Comparison of ENCODE assay signal across 17 cellular contexts in genomic region chr21:25732091-25732760, GRCh38. TPM values are rescaled to one million over a fixed set of nuclear protein-coding genes. Genes with fewer than 3 reads are reported as not detected.
DNase-seq lines count a peak whose midpoint lies in the region; ATAC-seq and TF ChIP-seq lines count a peak whose summit lies in the region.
"Had no signal": no experiment of that assay in that cellular context is flagged by ENCODE, and none has a peak within 500 bp of the region (broad histone marks: within the 10 kb centered on the region; RNA-seq: fewer than 3 reads in every experiment).

No MANE protein-coding gene starts in this region.

- peaks cover 16% of the 10 kb centered on the region for H3K4me1 ChIP-seq in HUES48 (ENCODE audit: control insufficient read depth, insufficient read depth, low read length)

- no TSS peak for BruUV-seq in Calu3 (replicated peaks; lab: Mats Ljungman, UMichigan)

- no peaks in the 10 kb centered on the region for H3K27me3 ChIP-seq in HUES48 (ENCODE audit: control insufficient read depth, insufficient read depth, low read length)

- H3K4me3 Mint-ChIP-seq in T-helper 2 cell treated with Interferon-gamma antibody and Interleukin-4, amounts not matched to agents 5 μg/mL and 100 μg/mL, for 36 hours: peak overlapping the region; percentile 16
- H3K4me3 Mint-ChIP-seq in brain: peak overlapping the region in 4 of 5 experiments; percentile 39 to 99 (median 67)
- peak overlapping the region; percentile 48 for H3K4me3 Mint-ChIP-seq in nephron progenitor cell
- no peak overlapping the region for H3K4me3 Mint-ChIP-seq in Calu3 (ENCODE audit: low read depth, unreplicated experiment)

- peak overlapping the region; percentile 18 for H3K27ac ChIP-seq in HUES48 (ENCODE audit: low read depth, low read length)

- H3K9ac ChIP-seq in HUES48 (ENCODE audit: low read depth, low read length): no peak overlapping the region

- no peaks in the 10 kb centered on the region for H3K9me3 ChIP-seq in HUES48 (ENCODE audit: control insufficient read depth, insufficient read depth, low read length)

- CTCF ChIA-PET in Calu3 (lab: Charles Lee): no interaction called here

- H3K36me3 ChIP-seq in HUES48 (ENCODE audit: control insufficient read depth, insufficient read depth, low read length): peaks cover 30% of the 10 kb centered on the region

- no peaks in the 10 kb centered on the region for H3K27me3 Mint-ChIP-seq in T-helper 2 cell treated with Interferon-gamma antibody and Interleukin-4, amounts not matched to agents 5 μg/mL and 100 μg/mL, for 36 hours (ENCODE audit: low read depth)
- H3K27me3 Mint-ChIP-seq in brain: peaks cover 17% of the 10 kb centered on the region
- peaks cover 6% of the 10 kb centered on the region for H3K27me3 Mint-ChIP-seq in nephron progenitor cell (ENCODE audit: low read depth, poor library complexity)
- H3K27me3 Mint-ChIP-seq in Calu3 (ENCODE audit: unreplicated experiment): no peaks in the 10 kb centered on the region
- H3K27me3 Mint-ChIP-seq: CD4-positive, CD25-positive, alpha-beta regulatory T cell had no signal

- no peak for DNase-seq in T-helper 2 cell treated with Interferon-gamma antibody and Interleukin-4, amounts not matched to agents 5 μg/mL and 100 μg/mL, for 36 hours (ENCODE audit: low spot score)
- no peak for DNase-seq in T-helper 2 cell
- no peak for DNase-seq in nephron progenitor cell
- DNase-seq in Calu3: no peak
- DNase-seq in medulla oblongata (ENCODE audit: extremely low spot score): no peak
- DNase-seq: 8988T; activated CD4-positive, alpha-beta T cell treated with anti-CD3 and anti-CD28 coated beads, Interleukin-2, amount 50 U/mL, for 1 hour; CD4-positive, CD25-positive, alpha-beta regulatory T cell; DMS79 treated with DMSO at 0.1 percent for 48 hours; naive thymus-derived CD8-positive, alpha-beta T cell; NCI-H1694; NCI-H446 treated with DMSO at 0.1 percent for 48 hours; stimulated activated CD4-positive, alpha-beta T cell treated with anti-CD3 and anti-CD28 coated beads, Interleukin-2, amount 100 ng/mL, for 24 hours; T1000 had no signal

- intact Hi-C loops in Calu3 (cut with micrococcal nuclease; ENCODE audit: unreplicated experiment): no loop called here

- TF ChIP-seq CTCF in brain (conservative IDR thresholded peaks at IDR 0.05) (no peak), nephron progenitor cell (IDR thresholded peaks at IDR 0.05) (no peak), Calu3 (IDR thresholded peaks at IDR 0.05; ENCODE audit: unreplicated experiment) (no peak)

- no peaks in the 10 kb centered on the region for H3K9me3 Mint-ChIP-seq in T-helper 2 cell treated with Interferon-gamma antibody and Interleukin-4, amounts not matched to agents 5 μg/mL and 100 μg/mL, for 36 hours
- peaks cover 0 to 5% (median 0%) of the 10 kb centered on the region in 5 experiments for H3K9me3 Mint-ChIP-seq in brain
- H3K9me3 Mint-ChIP-seq in nephron progenitor cell: no peaks in the 10 kb centered on the region
- no peaks in the 10 kb centered on the region for H3K9me3 Mint-ChIP-seq in Calu3 (ENCODE audit: low read depth, unreplicated experiment)
- H3K9me3 Mint-ChIP-seq: naive thymus-derived CD8-positive, alpha-beta T cell had no signal

- H3K4me3 ChIP-seq in HUES48 (ENCODE audit: low read depth, low read length): no peak overlapping the region

- no peak for ATAC-seq in HG03469 (IDR thresholded peaks at IDR 0.05; ENCODE audit: unreplicated experiment)
- ATAC-seq: naive thymus-derived CD8-positive, alpha-beta T cell had no signal

- H3K4me1 Mint-ChIP-seq in T-helper 2 cell treated with Interferon-gamma antibody and Interleukin-4, amounts not matched to agents 5 μg/mL and 100 μg/mL, for 36 hours (ENCODE audit: low read depth): peaks cover 26% of the 10 kb centered on the region
- peaks cover 44% of the 10 kb centered on the region for H3K4me1 Mint-ChIP-seq in brain
- peaks cover 21% of the 10 kb centered on the region for H3K4me1 Mint-ChIP-seq in nephron progenitor cell
- peaks cover 7% of the 10 kb centered on the region for H3K4me1 Mint-ChIP-seq in Calu3 (ENCODE audit: low read depth, unreplicated experiment)

- H3K27ac Mint-ChIP-seq in T-helper 2 cell treated with Interferon-gamma antibody and Interleukin-4, amounts not matched to agents 5 μg/mL and 100 μg/mL, for 36 hours: no peak overlapping the region
- H3K27ac Mint-ChIP-seq in brain (peak overlapping the region in 4 of 5 experiments; percentile 45 to 100 (median 56)), nephron progenitor cell (no peak overlapping the region), Calu3 (ENCODE audit: unreplicated experiment) (no peak overlapping the region)

- peaks cover 34% of the 10 kb centered on the region for H3K36me3 Mint-ChIP-seq in T-helper 2 cell treated with Interferon-gamma antibody and Interleukin-4, amounts not matched to agents 5 μg/mL and 100 μg/mL, for 36 hours (ENCODE audit: low read depth)
- H3K36me3 Mint-ChIP-seq in brain (peaks cover 28% of the 10 kb centered on the region), nephron progenitor cell (ENCODE audit: low read depth) (peaks cover 42% of the 10 kb centered on the region), Calu3 (ENCODE audit: insufficient read depth, unreplicated experiment) (peaks cover 34% of the 10 kb centered on the region)

RNA-seq across cellular contexts. Expression of gene ATP5PF, which starts 2.5 kb away (rescaled TPM):
- polyA plus RNA-seq in brain (ENCODE audit: insufficient read depth, low read depth, low replicate concordance): 329 TPM
- 91.0 and 95.2 TPM in 2 replicates for total RNA-seq in Calu3 (2022)

RNA-seq across cellular contexts. Expression of gene GABPA, which starts 2.5 kb away (rescaled TPM):
- polyA plus RNA-seq in brain (ENCODE audit: insufficient read depth, low read depth, low replicate concordance): 6.1 TPM
- 10.3 and 11.1 TPM in 2 replicates for total RNA-seq in Calu3 (2022)

Comparison
In these comparisons a context has a peak if more than half of its experiments do, and no peak if none do; other contexts are left out.
1. H3K27ac Mint-ChIP-seq: peak in brain (4 of 5); none in T-helper 2 cell treated with Interferon-gamma antibody and Interleukin-4, amounts not matched to agents 5 μg/mL and 100 μg/mL, for 36 hours (single experiment), nephron progenitor cell (single experiment) and Calu3 (single experiment).